ENCODE assay signal across 9 cellular contexts in genomic region chr3:128068156-128068620, GRCh38. TPM values are rescaled to one million over a fixed set of nuclear protein-coding genes. Genes with fewer than 3 reads are reported as not detected.
DNase-seq lines count a peak whose midpoint lies in the region; ATAC-seq, FAIRE-seq and TF ChIP-seq lines count a peak whose summit lies in the region.
"Had no signal": no experiment of that assay in that cellular context is flagged by ENCODE, and none has a peak within 500 bp of the region (broad histone marks: within the 10 kb centered on the region; RNA-seq: fewer than 3 reads in every experiment).

No MANE protein-coding gene starts in this region.

- no peak for TF ChIP-seq POLR2A in GM12891 (IDR thresholded peaks at IDR 0.05; ENCODE audit: low read depth, low read length)

- in situ Hi-C loops in Panc1 (cut with HindIII; ENCODE audit: low pct_unique_long_range_greater_than_20kb, low sequenced_read_pairs), result no loop called here

- intact Hi-C loops in CD4-positive, alpha-beta T cell (cut with DNase I, micrococcal nuclease), result no loop called here
- intact Hi-C loops in Panc1 (cut with micrococcal nuclease; ENCODE audit: unreplicated experiment), result no loop called here

- no peak overlapping the region for H3K4me3 ChIP-seq in Panc1 (ENCODE audit: low read depth in 2 of 2, low read length in 2 of 2)
- H3K4me3 ChIP-seq: SK-N-MC had no signal

- no peaks in the 10 kb centered on the region; the same call in 1 of the 2 replicates for H3K4me1 ChIP-seq in Panc1 (ENCODE audit: control insufficient read depth, insufficient read depth, low read length)

- H3K36me3 Mint-ChIP-seq in CD4-positive, alpha-beta T cell (ENCODE audit: low read depth), result peaks cover 83% of the 10 kb centered on the region
- peaks cover 55% of the 10 kb centered on the region for H3K36me3 Mint-ChIP-seq in chondrocyte (ENCODE audit: low read depth)
- peaks cover 26 to 37% of the 10 kb centered on the region in 2 donors for H3K36me3 Mint-ChIP-seq in naive B cell
- peaks cover 58% of the 10 kb centered on the region for H3K36me3 Mint-ChIP-seq in stimulated activated memory B cell treated with anti-CD40 and anti-IgM and Interleukin-4, amounts not matched to agents 10 μg/mL and 1 μg/mL and 100 μg/mL, for 72 hours

- POLR2A ChIA-PET in CD4-positive, alpha-beta T cell (lab: Charles Lee), result no interaction called here
- POLR2A ChIA-PET in Panc1 (lab: Charles Lee), result no interaction called here

- ATAC-seq in CD4-positive, alpha-beta T cell (ENCODE audit: poor library complexity), result peak; percentile 76
- ATAC-seq in Panc1 (peak; percentile 68), naive B cell (ENCODE audit: low read depth in 2 of 2) (peak; percentile 40 to 55)
- no peak for ATAC-seq in stimulated activated memory B cell treated with anti-CD40 and anti-IgM and Interleukin-4, amounts not matched to agents 10 μg/mL and 1 μg/mL and 100 μg/mL, for 72 hours

- peak; percentile 26 for FAIRE-seq in GM12891 (lab: Jason Lieb, UNC)

- peaks cover 3% of the 10 kb centered on the region for H3K4me1 Mint-ChIP-seq in CD4-positive, alpha-beta T cell (ENCODE audit: low read depth)
- H3K4me1 Mint-ChIP-seq in chondrocyte (ENCODE audit: low read depth) (peaks cover 7% of the 10 kb centered on the region), naive B cell (peaks cover 0 to 9% (median 4%) of the 10 kb centered on the region in 3 donors)
- no peaks in the 10 kb centered on the region for H3K4me1 Mint-ChIP-seq in stimulated activated memory B cell treated with anti-CD40 and anti-IgM and Interleukin-4, amounts not matched to agents 10 μg/mL and 1 μg/mL and 100 μg/mL, for 72 hours

- H3K4me3 Mint-ChIP-seq in CD4-positive, alpha-beta T cell, result no peak overlapping the region
- H3K4me3 Mint-ChIP-seq in chondrocyte (ENCODE audit: unreplicated experiment) (no peak overlapping the region), naive B cell (peak overlapping the region in 1 of 8 donors; percentile 37)
- H3K4me3 Mint-ChIP-seq in stimulated activated memory B cell treated with anti-CD40 and anti-IgM and Interleukin-4, amounts not matched to agents 10 μg/mL and 1 μg/mL and 100 μg/mL, for 72 hours, result no peak overlapping the region

- H3K27me3 Mint-ChIP-seq in CD4-positive, alpha-beta T cell, result no peaks in the 10 kb centered on the region
- no peaks in the 10 kb centered on the region for H3K27me3 Mint-ChIP-seq in chondrocyte (ENCODE audit: low read depth)
- no peaks in the 10 kb centered on the region for H3K27me3 Mint-ChIP-seq in naive B cell
- no peaks in the 10 kb centered on the region for H3K27me3 Mint-ChIP-seq in stimulated activated memory B cell treated with anti-CD40 and anti-IgM and Interleukin-4, amounts not matched to agents 10 μg/mL and 1 μg/mL and 100 μg/mL, for 72 hours

- peak; percentile 67 for TF ChIP-seq CTCF in CD4-positive, alpha-beta T cell (IDR thresholded peaks at IDR 0.05)
- TF ChIP-seq CTCF in Panc1 (IDR thresholded peaks at IDR 0.05), result peak; percentile 89
- TF ChIP-seq CTCF in chondrocyte (IDR thresholded peaks at IDR 0.05), result peak; percentile 78

- H3K9me3 ChIP-seq in CD4-positive, alpha-beta T cell (ENCODE audit: control insufficient read depth, low read length), result no peaks in the 10 kb centered on the region
- H3K9me3 ChIP-seq in Panc1 (ENCODE audit: control insufficient read depth, insufficient read depth, low read depth, low read length), result no peaks in the 10 kb centered on the region

- CTCF ChIA-PET in CD4-positive, alpha-beta T cell (lab: Charles Lee), result interaction anchor here (0.8 to 2.5 kb wide), 2 partner anchors 16 to 65 kb away, joined by 3 to 6 read pairs; no protein-coding TSS in a partner anchor
- CTCF ChIA-PET in Panc1 (lab: Charles Lee), result no interaction called here

- no TSS peak for BruUV-seq in Panc1 (replicated peaks; lab: Mats Ljungman, UMichigan)

- H3K27ac Mint-ChIP-seq in CD4-positive, alpha-beta T cell, result peak overlapping the region; percentile 26
- no peak overlapping the region for H3K27ac Mint-ChIP-seq in chondrocyte (ENCODE audit: unreplicated experiment)
- H3K27ac Mint-ChIP-seq in naive B cell, result peak overlapping the region in 2 of 6 donors; percentile 23 to 85
- H3K27ac Mint-ChIP-seq in stimulated activated memory B cell treated with anti-CD40 and anti-IgM and Interleukin-4, amounts not matched to agents 10 μg/mL and 1 μg/mL and 100 μg/mL, for 72 hours, result no peak overlapping the region

- H3K27me3 ChIP-seq in CD4-positive, alpha-beta T cell (ENCODE audit: control insufficient read depth, insufficient read depth, low read length), result no peaks in the 10 kb centered on the region
- no peaks in the 10 kb centered on the region for H3K27me3 ChIP-seq in Panc1 (ENCODE audit: control insufficient read depth, insufficient read depth, low read length)

- H3K27ac ChIP-seq in CD4-positive, alpha-beta T cell (ENCODE audit: low read depth, low read length), result no peak overlapping the region
- no peak overlapping the region for H3K27ac ChIP-seq in Panc1 (ENCODE audit: low read length)
- H3K27ac ChIP-seq: SK-N-MC had no signal

- peaks cover 47% of the 10 kb centered on the region for H3K36me3 ChIP-seq in Panc1 (ENCODE audit: control insufficient read depth, insufficient read depth, low read length)

- H3K9me3 Mint-ChIP-seq in CD4-positive, alpha-beta T cell, result no peaks in the 10 kb centered on the region
- H3K9me3 Mint-ChIP-seq in chondrocyte (ENCODE audit: low read depth) (no peaks in the 10 kb centered on the region), naive B cell (no peaks in the 10 kb centered on the region)
- no peaks in the 10 kb centered on the region for H3K9me3 Mint-ChIP-seq in stimulated activated memory B cell treated with anti-CD40 and anti-IgM and Interleukin-4, amounts not matched to agents 10 μg/mL and 1 μg/mL and 100 μg/mL, for 72 hours

- DNase-seq in CD4-positive, alpha-beta T cell, result no peak
- DNase-seq in GM12891 (ENCODE audit: insufficient read length, low spot score) (peak; percentile 52), Panc1 (ENCODE audit: low read depth, low spot score) (no peak), chondrocyte (ENCODE audit: low spot score) (no peak), naive B cell (peak; percentile 33), HPDE6-E6E7 (ENCODE audit: extremely low spot score) (no peak)
- DNase-seq in NK-92 treated with Interleukin-12 subunit alpha and Interleukin-12 subunit beta, amount 100 ng/mL, for 24 hours (lab: John Stamatoyannopoulos, UW), result no peak

TF ChIP-seq in GM12891, 5 proteins besides CTCF, POLR2A, EP300 and RAD21:
- TF ChIP-seq POU2F2 (IDR thresholded peaks at IDR 0.05; ENCODE audit: low read depth, low read length) (no peak), POLR2AphosphoS5 (IDR thresholded peaks at IDR 0.05; ENCODE audit: low read depth, low read length) (no peak), TAF1 (IDR thresholded peaks at IDR 0.05; ENCODE audit: low read depth, low read length) (no peak), PAX5 (IDR thresholded peaks at IDR 0.05; ENCODE audit: insufficient read depth, low read length, severe bottlenecking) (no peak), SPI1 (IDR thresholded peaks at IDR 0.05; ENCODE audit: low read depth, low read length) (no peak)

RNA-seq across cellular contexts. Expression of gene SEC61A1, which starts 16.0 kb away (rescaled TPM):
- 100 to 1,000 TPM; 127 to 139 TPM for total RNA-seq in CD4-positive, alpha-beta T cell
- 78.0 TPM for polyA plus RNA-seq in GM12891 (2012; ENCODE audit: low read depth, missing spikeins)
- total RNA-seq in Panc1 (2021; ENCODE audit: unreplicated experiment) (246 TPM), chondrocyte (353 to 419 TPM (median 388 TPM) in 3 replicates)
- polyA plus RNA-seq in Panc1 (2012; ENCODE audit: insufficient read length), result 179 TPM
- 100 to 1,000 TPM in 1 of 6 donors, 10 to 100 TPM in 5; 72.7 to 128 (median 79.2) TPM for polyA plus RNA-seq in naive B cell (ENCODE audit: low read depth in 6 of 6)

RNA-seq across cellular contexts. Expression of gene RUVBL1, which starts 55.4 kb away (rescaled TPM):
- 1 to 10 TPM; 5.6 to 7.7 TPM for total RNA-seq in CD4-positive, alpha-beta T cell
- 72.8 TPM for polyA plus RNA-seq in GM12891 (2012; ENCODE audit: low read depth, missing spikeins)
- total RNA-seq in Panc1 (2021; ENCODE audit: unreplicated experiment), result 122 TPM
- polyA plus RNA-seq in Panc1 (2012; ENCODE audit: insufficient read length), result 167 TPM
- 18.8 to 32.1 TPM (median 19.5 TPM) in 3 replicates for total RNA-seq in chondrocyte
- 10 to 100 TPM; 24.4 to 60.7 (median 51.2) TPM for polyA plus RNA-seq in naive B cell (ENCODE audit: low read depth in 6 of 6)

Comparison
In these comparisons a context has a peak if more than half of its experiments do, and no peak if none do; other contexts are left out.
1. DNase-seq: peak in GM12891 (single experiment) and naive B cell (single experiment); none in CD4-positive, alpha-beta T cell (0 of 10), Panc1 (single experiment), chondrocyte (single experiment), HPDE6-E6E7 (single experiment) and NK-92 treated with Interleukin-12 subunit alpha and Interleukin-12 subunit beta, amount 100 ng/mL, for 24 hours (single experiment).
2. Peak in every context shown above with its lines, with median percentiles within 50 percentile points of each other: CTCF ChIP-seq.